9 cellular contexts compared by ENCODE assay signal in genomic region chr5:72508241-72509170, GRCh38. TPM values are rescaled to one million over a fixed set of nuclear protein-coding genes. Genes with fewer than 3 reads are reported as not detected.
DNase-seq lines count a peak whose midpoint lies in the region; ATAC-seq and TF ChIP-seq lines count a peak whose summit lies in the region.
"Had no signal": no experiment of that assay in that cellular context is flagged by ENCODE, and none has a peak within 500 bp of the region (broad histone marks: within the 10 kb centered on the region; RNA-seq: fewer than 3 reads in every experiment).

No MANE protein-coding gene starts in this region.

- H3K4me3 ChIP-seq in right cardiac atrium (ENCODE audit: low read length): no peak overlapping the region
- no peak overlapping the region for H3K4me3 ChIP-seq in vagina

- H3K9me3 Mint-ChIP-seq in dendritic cell treated with granulocyte-macrophage colony-stimulating factor and Interleukin-4, amounts not matched to agents 40 ng/mL and 50 ng/mL, for 4 days: no peaks in the 10 kb centered on the region
- H3K9me3 Mint-ChIP-seq in activated naive CD4-positive, alpha-beta T cell treated with anti-CD3 and anti-CD28 coated beads for 36 hours: no peaks in the 10 kb centered on the region

- peak overlapping the region; percentile 82 for H3K27ac Mint-ChIP-seq in dendritic cell treated with granulocyte-macrophage colony-stimulating factor and Interleukin-4, amounts not matched to agents 40 ng/mL and 50 ng/mL, for 4 days
- no peak overlapping the region for H3K27ac Mint-ChIP-seq in activated naive CD4-positive, alpha-beta T cell treated with anti-CD3 and anti-CD28 coated beads for 36 hours

- H3K27me3 ChIP-seq in right cardiac atrium (ENCODE audit: control insufficient read depth, insufficient read depth) (no peaks in the 10 kb centered on the region), vagina (no peaks in the 10 kb centered on the region)

- TF ChIP-seq POLR2A in vagina (IDR thresholded peaks at IDR 0.05): no peak

- TF ChIP-seq CTCF in vagina (IDR thresholded peaks at IDR 0.05): no peak

- peak in 1 of 3 donors; percentile 60 for DNase-seq in right cardiac atrium
- DNase-seq in Right ventricle myocardium superior: no peak
- DNase-seq in vagina (ENCODE audit: extremely low spot score in 2 of 2): peak in 1 of 2 donors; percentile 81
- DNase-seq in ecto neural progenitor cell (ENCODE audit: low spot score): no peak
- DNase-seq in activated naive CD4-positive, alpha-beta T cell treated with anti-CD3 and anti-CD28 coated beads for 36 hours: no peak
- DNase-seq in kidney glomerular epithelial cell (lab: John Stamatoyannopoulos, UW): no peak

- WGBS in right cardiac atrium: 74% methylated on average over 8 of the region's 8 CpGs

- peaks cover 18% of the 10 kb centered on the region for H3K4me1 ChIP-seq in right cardiac atrium (ENCODE audit: control insufficient read depth, insufficient read depth, low read length)
- H3K4me1 ChIP-seq in vagina: peaks cover 16% of the 10 kb centered on the region

- H3K27ac ChIP-seq in right cardiac atrium (ENCODE audit: low read length): peak overlapping the region; percentile 84
- H3K27ac ChIP-seq in vagina: peak overlapping the region; percentile 13

- H3K36me3 ChIP-seq in vagina: no peaks in the 10 kb centered on the region

- H3K9me3 ChIP-seq in right cardiac atrium (ENCODE audit: control insufficient read depth, low read length): no peaks in the 10 kb centered on the region
- H3K9me3 ChIP-seq in vagina: no peaks in the 10 kb centered on the region

- intact Hi-C loops in right cardiac atrium (cut with DNase I) (loop anchor here in 1 of 4 donors (10.0 kb wide), 1 partner anchor 54 kb away; no protein-coding TSS in a partner anchor), Right ventricle myocardium superior (cut with DNase I) (no loop called here), vagina (cut with DNase I) (loop anchor here (10.0 kb wide), 1 partner anchor 54 kb away; no protein-coding TSS in a partner anchor)
- intact Hi-C loops in dendritic cell treated with granulocyte-macrophage colony-stimulating factor and Interleukin-4, amounts not matched to agents 40 ng/mL and 50 ng/mL, for 4 days (cut with micrococcal nuclease): loop anchor here (5.0 kb wide), 1 partner anchor 41 kb away; no protein-coding TSS in a partner anchor
- intact Hi-C loops in activated naive CD4-positive, alpha-beta T cell treated with anti-CD3 and anti-CD28 coated beads for 36 hours (cut with micrococcal nuclease): no loop called here

- peaks cover 24% of the 10 kb centered on the region for H3K36me3 Mint-ChIP-seq in dendritic cell treated with granulocyte-macrophage colony-stimulating factor and Interleukin-4, amounts not matched to agents 40 ng/mL and 50 ng/mL, for 4 days (ENCODE audit: low read depth)
- no peaks in the 10 kb centered on the region for H3K36me3 Mint-ChIP-seq in activated naive CD4-positive, alpha-beta T cell treated with anti-CD3 and anti-CD28 coated beads for 36 hours (ENCODE audit: low read depth)

- H3K27me3 Mint-ChIP-seq in dendritic cell treated with granulocyte-macrophage colony-stimulating factor and Interleukin-4, amounts not matched to agents 40 ng/mL and 50 ng/mL, for 4 days: no peaks in the 10 kb centered on the region
- peaks cover 52% of the 10 kb centered on the region for H3K27me3 Mint-ChIP-seq in activated naive CD4-positive, alpha-beta T cell treated with anti-CD3 and anti-CD28 coated beads for 36 hours (ENCODE audit: low read depth)

- H3K4me1 Mint-ChIP-seq in dendritic cell treated with granulocyte-macrophage colony-stimulating factor and Interleukin-4, amounts not matched to agents 40 ng/mL and 50 ng/mL, for 4 days (ENCODE audit: low read depth): peaks cover 90% of the 10 kb centered on the region
- peaks cover 2% of the 10 kb centered on the region for H3K4me1 Mint-ChIP-seq in activated naive CD4-positive, alpha-beta T cell treated with anti-CD3 and anti-CD28 coated beads for 36 hours (ENCODE audit: low read depth)

- ATAC-seq in right cardiac atrium (peak; percentile 12 to 19), Right ventricle myocardium superior (ENCODE audit: poor library complexity) (no peak), HG03280 (IDR thresholded peaks at IDR 0.05; ENCODE audit: unreplicated experiment) (peak; percentile 91)

- CTCF ChIA-PET in activated naive CD4-positive, alpha-beta T cell treated with anti-CD3 and anti-CD28 coated beads for 36 hours (lab: Charles Lee): no interaction called here

- no peak overlapping the region for H3K4me3 Mint-ChIP-seq in dendritic cell treated with granulocyte-macrophage colony-stimulating factor and Interleukin-4, amounts not matched to agents 40 ng/mL and 50 ng/mL, for 4 days
- H3K4me3 Mint-ChIP-seq in activated naive CD4-positive, alpha-beta T cell treated with anti-CD3 and anti-CD28 coated beads for 36 hours: no peak overlapping the region

RNA-seq across cellular contexts. Expression of gene ZNF366, which starts 1.3 kb away (rescaled TPM):
- 1 to 10 TPM; 4.5 to 8.1 (median 6.1) TPM for total RNA-seq in right cardiac atrium
- 2.5 TPM for polyA plus RNA-seq in right cardiac atrium
- 8.0 TPM for total RNA-seq in Right ventricle myocardium superior
- total RNA-seq in vagina: 3.2 TPM
- total RNA-seq in activated naive CD4-positive, alpha-beta T cell treated with anti-CD3 and anti-CD28 coated beads for 36 hours: not detected
- polyA plus RNA-seq: AG04450 had no signal

Comparison
In these comparisons a context has a peak if more than half of its experiments do, and no peak if none do; other contexts are left out.
1. intact Hi-C loops: an anchor here in dendritic cell treated with granulocyte-macrophage colony-stimulating factor and Interleukin-4, amounts not matched to agents 40 ng/mL and 50 ng/mL, for 4 days (5.0 kb wide) and vagina (10.0 kb wide); none called in Right ventricle myocardium superior and activated naive CD4-positive, alpha-beta T cell treated with anti-CD3 and anti-CD28 coated beads for 36 hours.